19 cellular contexts compared by ENCODE assay signal in genomic region chr18:3463052-3463451, GRCh38. TPM values are rescaled to one million over a fixed set of nuclear protein-coding genes. Genes with fewer than 3 reads are reported as not detected.
DNase-seq lines count a peak whose midpoint lies in the region; ATAC-seq, FAIRE-seq and TF ChIP-seq lines count a peak whose summit lies in the region.
"Had no signal": no experiment of that assay in that cellular context is flagged by ENCODE, and none has a peak within 500 bp of the region (broad histone marks: within the 10 kb centered on the region; RNA-seq: fewer than 3 reads in every experiment).

No MANE protein-coding gene starts in this region.

- H3K27me3 ChIP-seq in OCI-LY3 (ENCODE audit: low read depth, low read length) (no peaks in the 10 kb centered on the region), neural progenitor cell (no peaks in the 10 kb centered on the region), transverse colon (no peaks in the 10 kb centered on the region)
- H3K27me3 ChIP-seq: BLaER1, testis had no signal

- H3K4me3 ChIP-seq in OCI-LY3 (ENCODE audit: low read length) (no peak overlapping the region), neural progenitor cell (no peak overlapping the region), transverse colon (no peak overlapping the region)
- H3K4me3 ChIP-seq: BLaER1, skin epidermis, testis had no signal

- peaks cover 19% of the 10 kb centered on the region for H3K9me3 Mint-ChIP-seq in neural progenitor cell
- H3K9me3 Mint-ChIP-seq: H9 had no signal

- peak overlapping the region; percentile 68 for H3K27ac ChIP-seq in OCI-LY3 (ENCODE audit: low read length)
- H3K27ac ChIP-seq in neural progenitor cell, result peak overlapping the region; percentile 44
- H3K27ac ChIP-seq in transverse colon, result no peak overlapping the region
- H3K27ac ChIP-seq: BLaER1, testis had no signal

- peaks cover 58% of the 10 kb centered on the region for H3K4me1 ChIP-seq in OCI-LY3 (ENCODE audit: low read length)
- peaks cover 47% of the 10 kb centered on the region for H3K4me1 ChIP-seq in neural progenitor cell
- peaks cover 13 to 28% (median 16%) of the 10 kb centered on the region in 4 donors for H3K4me1 ChIP-seq in transverse colon
- H3K4me1 ChIP-seq: testis had no signal

- intact Hi-C loops in transverse colon (cut with DNase I; ENCODE audit: low total_unique reads), result no loop called here

- H3K4me2 ChIP-seq in OCI-LY3 (ENCODE audit: low read length) (no peak overlapping the region), neural progenitor cell (no peak overlapping the region)
- H3K4me2 ChIP-seq: BLaER1 had no signal

- H2AFZ ChIP-seq in OCI-LY3 (ENCODE audit: low read depth, low read length), result no peak overlapping the region
- H2AFZ ChIP-seq in neural progenitor cell (replicated peaks), result no peak overlapping the region

- peaks cover 54% of the 10 kb centered on the region for H3K36me3 ChIP-seq in OCI-LY3 (replicated peaks; ENCODE audit: low read depth, low read length)
- H3K36me3 ChIP-seq in neural progenitor cell, result peaks cover 24% of the 10 kb centered on the region
- H3K36me3 ChIP-seq in transverse colon, result peaks cover 0 to 15% (median 0%) of the 10 kb centered on the region in 4 donors

- DNase-seq in neural progenitor cell (ENCODE audit: low spot score), result no peak
- DNase-seq in transverse colon, result no peak
- DNase-seq in activated CD8-positive, alpha-beta memory T cell treated with anti-CD3 and anti-CD28 coated beads, Interleukin-2, amount 50 U/mL, for 4 hours, result no peak
- DNase-seq: activated CD8-positive, alpha-beta memory T cell treated with anti-CD3 and anti-CD28 coated beads, Interleukin-2, amount 10 ng/mL, durations not matched to agents 7 days and 5 days; activated effector memory CD4-positive, alpha-beta T cell treated with Interleukin-2 at 50 U/mL for 16 hours; H9; MM.1S; NCI-H1694; NCI-H226; testis had no signal

- H3K27me3 Mint-ChIP-seq in neural progenitor cell (ENCODE audit: insufficient read depth, low read depth), result peaks cover 4% of the 10 kb centered on the region
- H3K27me3 Mint-ChIP-seq: activated CD8-positive, alpha-beta memory T cell treated with anti-CD3 and anti-CD28 coated beads, Interleukin-2, amount 10 ng/mL, durations not matched to agents 7 days and 5 days had no signal

- no peak overlapping the region for H3K4me3 Mint-ChIP-seq in neural progenitor cell
- H3K4me3 Mint-ChIP-seq: activated CD8-positive, alpha-beta memory T cell treated with anti-CD3 and anti-CD28 coated beads, Interleukin-2, amount 10 ng/mL, durations not matched to agents 7 days and 5 days; H9 had no signal

- H3K36me3 Mint-ChIP-seq in neural progenitor cell, result peaks cover 46% of the 10 kb centered on the region

- FAIRE-seq in G401.6 (lab: Jason Lieb, UNC) (peak; percentile 58), endometrium (lab: Jason Lieb, UNC) (peak; percentile 88)
- FAIRE-seq: GM18507 had no signal

- TF ChIP-seq CTCF in OCI-LY3 (IDR thresholded peaks at IDR 0.05; ENCODE audit: low read depth, low read length) (no peak), neural progenitor cell (IDR thresholded peaks at IDR 0.05) (no peak), transverse colon (IDR thresholded peaks at IDR 0.05) (no peak)

- no peak for TF ChIP-seq EP300 in transverse colon (IDR thresholded peaks at IDR 0.05; ENCODE audit: low read depth)

- H3F3A ChIP-seq in neural progenitor cell (ENCODE audit: low read depth), result peaks cover 80% of the 10 kb centered on the region

- peaks cover 47% of the 10 kb centered on the region for H3K79me2 ChIP-seq in OCI-LY3 (ENCODE audit: low read length)
- H3K79me2 ChIP-seq in neural progenitor cell (ENCODE audit: low read depth), result peaks cover 32% of the 10 kb centered on the region

- 52 to 53% methylated on average over 2 of the region's 2 CpGs for WGBS in transverse colon (ENCODE audit: low coverage in 1 of 2), 2 donors

- H3K4me1 Mint-ChIP-seq in neural progenitor cell, result peaks cover 29% of the 10 kb centered on the region

- H4K20me1 ChIP-seq in OCI-LY3 (ENCODE audit: insufficient read depth, low read length) (peaks cover 34% of the 10 kb centered on the region), neural progenitor cell (ENCODE audit: low read depth) (peaks cover 46% of the 10 kb centered on the region)

- no peak for ATAC-seq in GM21529 (IDR thresholded peaks at IDR 0.05; ENCODE audit: unreplicated experiment)
- no peak for ATAC-seq in HG02973 (IDR thresholded peaks at IDR 0.05; ENCODE audit: unreplicated experiment)
- ATAC-seq: activated CD8-positive, alpha-beta memory T cell treated with anti-CD3 and anti-CD28 coated beads, Interleukin-2, amount 10 ng/mL, durations not matched to agents 7 days and 5 days; Right ventricle myocardium inferior had no signal

- TF ChIP-seq POLR2A in transverse colon (IDR thresholded peaks at IDR 0.05), result no peak

- no peak overlapping the region for H3K27ac Mint-ChIP-seq in neural progenitor cell
- H3K27ac Mint-ChIP-seq: activated CD8-positive, alpha-beta memory T cell treated with anti-CD3 and anti-CD28 coated beads, Interleukin-2, amount 10 ng/mL, durations not matched to agents 7 days and 5 days had no signal

- in situ Hi-C loops in transverse colon (cut with MboI; ENCODE audit: low pct_ligation_motif_present in 1 of 4, low pct_unique_long_range_greater_than_20kb in 1 of 4, low sequenced_read_pairs in 3 of 4), result loop anchor here in 2 of 4 donors (25.0 kb wide), 2 partner anchors 124 to 176 kb away; no protein-coding TSS in a partner anchor

- H3K9ac ChIP-seq in OCI-LY3 (ENCODE audit: low read length) (no peak overlapping the region; the same call in 1 of the 2 replicates), neural progenitor cell (no peak overlapping the region)
- H3K9ac ChIP-seq: BLaER1 had no signal

- no peaks in the 10 kb centered on the region for H3K9me3 ChIP-seq in OCI-LY3 (ENCODE audit: insufficient read depth, low read length)
- H3K9me3 ChIP-seq in neural progenitor cell (ENCODE audit: low read depth), result no peaks in the 10 kb centered on the region
- H3K9me3 ChIP-seq in transverse colon, result no peaks in the 10 kb centered on the region
- H3K9me3 ChIP-seq: testis had no signal

RNA-seq across cellular contexts. Expression of gene TGIF1, which starts 13.1 kb away (rescaled TPM):
- total RNA-seq in neural progenitor cell (ENCODE audit: low replicate concordance), result 260 and 261 TPM in 2 replicates
- total RNA-seq in transverse colon, result 100 to 1,000 TPM in 1 of 4 donors, 10 to 100 TPM in 3; 23.2 to 166 (median 53.3) TPM

Comparison
In these comparisons a context has a peak if more than half of its experiments do, and no peak if none do; other contexts are left out.
1. H3K27ac ChIP-seq: peak in OCI-LY3 (single experiment) and neural progenitor cell (single experiment); none in transverse colon (0 of 4).